ENCODE assay signal across 27 cellular contexts in the genomic region with DNA sequence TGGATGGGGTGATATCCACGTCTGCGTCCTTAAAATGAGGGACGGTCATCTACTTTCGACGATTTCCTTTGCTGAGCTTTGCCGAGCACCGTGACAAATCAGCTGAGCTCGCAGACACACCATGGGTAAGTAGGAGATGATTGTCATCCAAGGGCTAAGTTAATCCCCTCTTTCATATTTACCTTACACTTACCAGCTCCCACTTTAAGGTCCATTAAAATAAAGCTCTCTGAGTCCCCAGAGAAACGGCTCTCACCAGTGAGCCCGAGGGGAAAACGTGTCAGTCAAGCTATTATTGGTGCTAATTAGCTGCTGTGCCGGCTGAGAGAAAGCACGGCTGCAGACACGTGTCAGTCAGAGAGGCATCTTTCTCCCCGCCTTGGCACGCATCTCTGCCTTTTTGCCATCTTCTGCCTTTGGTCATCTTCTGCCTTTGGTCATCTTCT.
"Had no signal": no experiment of that assay in that cellular context is flagged by ENCODE, and none has a peak within 500 bp of the region (broad histone marks: within the 10 kb centered on the region; RNA-seq: fewer than 3 reads in every experiment).

No MANE protein-coding gene starts in this region.

- DNase-seq: activated CD4-positive, alpha-beta T cell treated with anti-CD3 and anti-CD28 coated beads, Interleukin-2, amount 50 U/mL, for 1 hour; activated CD4-positive, CD25-positive, alpha-beta regulatory T cell treated with anti-CD3 and anti-CD28 coated beads, Interleukin-2, amount 50 U/mL, for 72 hours; activated effector memory CD4-positive, alpha-beta T cell treated with anti-CD3 and anti-CD28 coated beads, Interleukin-2, amount 50 U/mL, for 16 hours; activated naive CD4-positive, alpha-beta T cell treated with anti-CD3 and anti-CD28 coated beads, Interleukin-2, amount 50 U/mL, for 16 hours; activated naive CD8-positive, alpha-beta T cell treated with anti-CD3 and anti-CD28 coated beads, Interleukin-2, amount 50 U/mL, for 24 hours; anterior cingulate cortex; body of pancreas; dermis blood vessel endothelial cell; effector CD8-positive, alpha-beta T cell; hippocampal formation; kidney glomerular epithelial cell; left ventricle myocardium superior; mammary epithelial cell; midbrain; natural killer cell; nucleus accumbens; stimulated activated CD4-positive, alpha-beta T cell treated with anti-CD3 and anti-CD28 coated beads, Interleukin-2, amount 100 ng/mL, for 48 hours; stimulated activated CD8-positive, alpha-beta memory T cell treated with anti-CD3 and anti-CD28 coated beads, Interleukin-4, amount 100 ng/mL, for 48 hours; stimulated activated naive B cell treated with anti-CD40 and anti-IgM and Interleukin-4, amounts not matched to agents 10 μg/mL and 1 μg/mL and 100 μg/mL, for 72 hours; T-cell; WERI-Rb-1 had no signal

- H3K27me3 ChIP-seq: body of pancreas, cardiac muscle cell, upper lobe of left lung had no signal

- H3K4me1 ChIP-seq: body of pancreas, upper lobe of left lung had no signal

- H3K36me3 ChIP-seq: cardiac muscle cell, thoracic aorta, upper lobe of left lung, WERI-Rb-1 had no signal

- H3K9me3 ChIP-seq: thoracic aorta, upper lobe of left lung had no signal

- H3K4me2 ChIP-seq: smooth muscle cell had no signal

- H3K4me3 ChIP-seq: body of pancreas, cardiac muscle cell, smooth muscle cell, thoracic aorta, upper lobe of left lung had no signal

- ATAC-seq: activated naive CD8-positive, alpha-beta T cell treated with anti-CD3 and anti-CD28 coated beads, Interleukin-2, amount 50 U/mL, for 24 hours; body of pancreas; esophagus mucosa; left ventricle myocardium superior; natural killer cell; sciatic nerve; stimulated activated naive B cell treated with anti-CD40 and anti-IgM and Interleukin-4, amounts not matched to agents 10 μg/mL and 1 μg/mL and 100 μg/mL, for 72 hours; T-cell had no signal

- H3K27ac ChIP-seq: body of pancreas, cardiac muscle cell, thoracic aorta, upper lobe of left lung, WERI-Rb-1 had no signal
